In the genomic region with DNA sequence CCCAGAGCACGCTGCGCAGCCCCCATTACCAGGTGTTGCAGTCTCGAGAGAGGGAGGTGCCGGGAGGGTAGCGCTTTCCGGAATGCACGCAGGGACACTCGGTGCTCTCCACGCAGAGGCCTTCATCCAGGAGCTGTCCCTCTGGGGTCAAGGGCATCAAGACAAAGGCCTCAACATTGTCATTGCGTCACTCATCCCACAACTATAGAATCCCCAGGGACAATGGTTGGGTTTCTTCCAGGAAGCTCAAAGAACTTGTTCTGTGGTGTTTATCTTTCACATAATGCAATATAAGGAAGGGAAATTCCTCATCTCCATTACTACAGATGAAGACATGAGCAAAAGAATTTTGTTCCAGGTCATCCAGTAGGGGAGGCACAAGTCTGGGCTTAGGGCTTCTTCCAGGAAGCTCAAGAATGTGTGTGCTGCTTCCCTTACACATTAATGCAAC, we compare ENCODE assay signal across 1 cellular context.
TF ChIP-seq lines count a peak whose summit lies in the region.

No MANE protein-coding gene starts in this region.

TF ChIP-seq in HCT116, 20 proteins besides CTCF, POLR2A, EP300 and RAD21 (continued from another document):
- TF ChIP-seq, protein P1, sequence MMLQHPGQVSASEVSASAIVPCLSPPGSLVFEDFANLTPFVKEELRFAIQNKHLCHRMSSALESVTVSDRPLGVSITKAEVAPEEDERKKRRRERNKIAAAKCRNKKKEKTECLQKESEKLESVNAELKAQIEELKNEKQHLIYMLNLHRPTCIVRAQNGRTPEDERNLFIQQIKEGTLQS (IDR thresholded peaks at IDR 0.05), result no peak
- TF ChIP-seq SIN3A (IDR thresholded peaks at IDR 0.05; ENCODE audit: low read depth), result no peak
